In genomic region chr2:25742501-25742900, GRCh38 we compare ENCODE assay signal across 26 cellular contexts.
DNase-seq lines count a peak whose midpoint lies in the region; ATAC-seq, FAIRE-seq and TF ChIP-seq lines count a peak whose summit lies in the region.
"Had no signal": no experiment of that assay in that cellular context is flagged by ENCODE, and none has a peak within 500 bp of the region (broad histone marks: within the 10 kb centered on the region; RNA-seq: fewer than 3 reads in every experiment).

No MANE protein-coding gene starts in this region.

- H4K20me1 ChIP-seq in PC-3 (ENCODE audit: low read length), result no peaks in the 10 kb centered on the region
- H4K20me1 ChIP-seq in H1 (replicated peaks in 1 of 2; ENCODE audit: control insufficient read depth in 1 of 2, insufficient read depth in 2 of 2, low read length in 2 of 2), result peaks cover 0 to 4% of the 10 kb centered on the region in 2 experiments

- DNase-seq in activated naive CD8-positive, alpha-beta T cell treated with anti-CD3 and anti-CD28 coated beads, Interleukin-2, amount 10 ng/mL, durations not matched to agents 7 days and 5 days, result no peak
- DNase-seq in activated naive CD8-positive, alpha-beta T cell treated with anti-CD3 and anti-CD28 coated beads, Interleukin-2, amount 50 U/mL, for 24 hours, result no peak
- DNase-seq in PC-3, result no peak
- DNase-seq in H1 (ENCODE audit: low read depth in 1 of 2, low spot score in 2 of 2), result no peak
- DNase-seq in HK-2 (ENCODE audit: unreplicated experiment), result no peak
- DNase-seq in ovary, result no peak
- DNase-seq in DMS53 treated with DMSO at 0.1 percent for 48 hours (lab: John Stamatoyannopoulos, UW; ENCODE audit: unreplicated experiment), result no peak
- DNase-seq: activated CD4-positive, alpha-beta T cell treated with anti-CD3 and anti-CD28 coated beads, Interleukin-2, amount 50 U/mL, for 1 hour; activated CD8-positive, alpha-beta memory T cell treated with anti-CD3 and anti-CD28 coated beads, Interleukin-2, amount 50 U/mL, for 4 hours; IMR-90; left colon; NCI-H1048; NCI-H1694 treated with DMSO at 0.1 percent for 48 hours; Right ventricle myocardium superior; stomach; T1000; thyroid gland; WERI-Rb-1 had no signal

- no peak for TF ChIP-seq RAD21 in H1 (IDR thresholded peaks at IDR 0.05 in 1 of 2, conservative IDR thresholded peaks at IDR 0.05 in 1 of 2; ENCODE audit: low read depth in 2 of 2, low read length in 2 of 2)

- no peak for TF ChIP-seq CTCF in PC-3 (conservative IDR thresholded peaks at IDR 0.05; ENCODE audit: low read depth, low read length)
- TF ChIP-seq CTCF in H1 (IDR thresholded peaks at IDR 0.05; ENCODE audit: control extremely low read depth in 1 of 3, insufficient read depth in 1 of 3, low read depth in 1 of 3, low read length in 3 of 3), result no peak
- TF ChIP-seq CTCF in ovary (IDR thresholded peaks at IDR 0.05), result no peak

- H3K79me2 ChIP-seq in PC-3 (ENCODE audit: low read length), result no peaks in the 10 kb centered on the region
- no peaks in the 10 kb centered on the region for H3K79me2 ChIP-seq in H1 (ENCODE audit: control insufficient read depth in 1 of 2, insufficient read depth in 2 of 2, low read length in 2 of 2)

- no peak overlapping the region for H2BK12ac ChIP-seq in H1 (ENCODE audit: low read depth, low read length)

- H3K4me1 ChIP-seq in PC-3 (ENCODE audit: insufficient read depth, low read length) (no peaks in the 10 kb centered on the region), H1 (replicated peaks in 1 of 4; ENCODE audit: control insufficient read depth in 3 of 4, insufficient read depth in 4 of 4, low read length in 3 of 4) (peaks cover 0 to 14% (median 7%) of the 10 kb centered on the region in 4 experiments; a peak in 5 of 7 replicates), ovary (ENCODE audit: insufficient read depth) (peaks cover 7% of the 10 kb centered on the region)
- H3K4me1 ChIP-seq: gastroesophageal sphincter, thyroid gland had no signal

- H3K9me3 ChIP-seq in PC-3 (ENCODE audit: low read length) (no peaks in the 10 kb centered on the region), H1 (ENCODE audit: insufficient read depth in 2 of 2, low read depth in 1 of 2, low read length in 1 of 2) (no peaks in the 10 kb centered on the region), ovary (no peaks in the 10 kb centered on the region)
- H3K9me3 ChIP-seq: gastroesophageal sphincter, stomach, thyroid gland had no signal

- no peaks in the 10 kb centered on the region for H3K27me3 Mint-ChIP-seq in activated naive CD8-positive, alpha-beta T cell treated with anti-CD3 and anti-CD28 coated beads, Interleukin-2, amount 10 ng/mL, durations not matched to agents 7 days and 5 days
- H3K27me3 Mint-ChIP-seq in activated naive CD8-positive, alpha-beta T cell treated with anti-CD3 and anti-CD28 coated beads, Interleukin-2, amount 50 U/mL, for 24 hours, result no peaks in the 10 kb centered on the region
- H3K27me3 Mint-ChIP-seq: activated naive CD4-positive, alpha-beta T cell treated with anti-CD3 and anti-CD28 coated beads, Interleukin-2, amount 50 U/mL, for 24 hours; activated T-helper 17 cell treated with anti-CD3 and anti-CD28 coated beads, Interleukin-2, amount 50 U/mL, for 72 hours had no signal

- no peaks in the 10 kb centered on the region for H3K79me1 ChIP-seq in H1 (ENCODE audit: low read depth, low read length)

- H3K14ac ChIP-seq in H1 (ENCODE audit: insufficient read length), result no peak overlapping the region

- H2BK15ac ChIP-seq in H1 (ENCODE audit: low read length), result no peak overlapping the region

- intact Hi-C loops in PC-3 (cut with micrococcal nuclease) (no loop called here), ovary (cut with DNase I) (no loop called here)

- ATAC-seq in activated naive CD8-positive, alpha-beta T cell treated with anti-CD3 and anti-CD28 coated beads, Interleukin-2, amount 10 ng/mL, durations not matched to agents 7 days and 5 days (ENCODE audit: low read depth), result no peak
- no peak for ATAC-seq in activated naive CD8-positive, alpha-beta T cell treated with anti-CD3 and anti-CD28 coated beads, Interleukin-2, amount 50 U/mL, for 24 hours
- no peak for ATAC-seq in PC-3
- no peak for ATAC-seq in GM19328 (IDR thresholded peaks at IDR 0.05; ENCODE audit: unreplicated experiment)
- ATAC-seq: activated T-helper 17 cell treated with anti-CD3 and anti-CD28 coated beads, Interleukin-2, amount 50 U/mL, for 72 hours; gastroesophageal sphincter; left colon had no signal

- H3K27ac Mint-ChIP-seq in activated naive CD8-positive, alpha-beta T cell treated with anti-CD3 and anti-CD28 coated beads, Interleukin-2, amount 10 ng/mL, durations not matched to agents 7 days and 5 days, result peak overlapping the region; percentile 30
- no peak overlapping the region for H3K27ac Mint-ChIP-seq in activated naive CD8-positive, alpha-beta T cell treated with anti-CD3 and anti-CD28 coated beads, Interleukin-2, amount 50 U/mL, for 24 hours

- H4K5ac ChIP-seq in H1 (ENCODE audit: insufficient read length, low read depth, low read length), result no peak overlapping the region

- no peaks in the 10 kb centered on the region; the same call in 1 of the 2 replicates for H3K23me2 ChIP-seq in H1 (ENCODE audit: low read depth, low read length)

- H3K4me1 Mint-ChIP-seq in activated naive CD8-positive, alpha-beta T cell treated with anti-CD3 and anti-CD28 coated beads, Interleukin-2, amount 10 ng/mL, durations not matched to agents 7 days and 5 days, result peaks cover 18% of the 10 kb centered on the region
- H3K4me1 Mint-ChIP-seq in activated naive CD8-positive, alpha-beta T cell treated with anti-CD3 and anti-CD28 coated beads, Interleukin-2, amount 50 U/mL, for 24 hours, result peaks cover 11% of the 10 kb centered on the region

- no peak overlapping the region for H3K9ac ChIP-seq in PC-3 (ENCODE audit: low read length)
- H3K9ac ChIP-seq in H1 (replicated peaks in 1 of 4; ENCODE audit: extremely low read depth in 1 of 4, low read depth in 3 of 4, low read length in 3 of 4), result no peak overlapping the region

- H4K91ac ChIP-seq in H1 (replicated peaks; ENCODE audit: insufficient read length, low read length), result no peak overlapping the region

- H2BK120ac ChIP-seq in H1 (replicated peaks; ENCODE audit: low read depth, low read length), result no peak overlapping the region

- TF ChIP-seq POLR2A in H1 (IDR thresholded peaks at IDR 0.05; ENCODE audit: control extremely low read depth in 1 of 2, low read depth in 2 of 2, low read length in 2 of 2) (no peak), ovary (IDR thresholded peaks at IDR 0.05) (no peak)

- H3K36me3 ChIP-seq in PC-3 (ENCODE audit: low read depth, low read length) (peaks cover 20% of the 10 kb centered on the region), H1 (ENCODE audit: control insufficient read depth in 2 of 4, insufficient read depth in 4 of 4, low read length in 3 of 4) (peaks cover 6 to 21% (median 11%) of the 10 kb centered on the region in 4 experiments; a peak in 6 of 8 replicates), ovary (no peaks in the 10 kb centered on the region)

- TF ChIP-seq EP300 in H1 (IDR thresholded peaks at IDR 0.05; ENCODE audit: borderline replicate concordance in 1 of 2, low read depth in 2 of 2, low read length in 2 of 2) (no peak), ovary (IDR thresholded peaks at IDR 0.05) (no peak)

- H2AK5ac ChIP-seq in H1 (ENCODE audit: low read depth, low read length), result no peak overlapping the region

- H3K4me3 ChIP-seq in PC-3 (ENCODE audit: low read length) (no peak overlapping the region), H1 (ENCODE audit: extremely low read depth in 1 of 4, insufficient read depth in 2 of 4, low read depth in 3 of 4, low read length in 4 of 4) (no peak overlapping the region), ovary (no peak overlapping the region)
- H3K4me3 ChIP-seq: coronary artery, gastroesophageal sphincter, stomach, thyroid gland had no signal

- H3K18ac ChIP-seq in H1 (ENCODE audit: extremely low read depth, low read length), result no peak overlapping the region

- H3K9me3 Mint-ChIP-seq in activated naive CD8-positive, alpha-beta T cell treated with anti-CD3 and anti-CD28 coated beads, Interleukin-2, amount 10 ng/mL, durations not matched to agents 7 days and 5 days, result no peaks in the 10 kb centered on the region
- no peaks in the 10 kb centered on the region for H3K9me3 Mint-ChIP-seq in activated naive CD8-positive, alpha-beta T cell treated with anti-CD3 and anti-CD28 coated beads, Interleukin-2, amount 50 U/mL, for 24 hours
- H3K9me3 Mint-ChIP-seq: activated naive CD4-positive, alpha-beta T cell treated with anti-CD3 and anti-CD28 coated beads, Interleukin-2, amount 50 U/mL, for 24 hours; activated T-helper 17 cell treated with anti-CD3 and anti-CD28 coated beads, Interleukin-2, amount 50 U/mL, for 72 hours; immature natural killer cell had no signal

- H2BK20ac ChIP-seq in H1 (ENCODE audit: low read length), result no peak overlapping the region

- H3K27me3 ChIP-seq in PC-3 (ENCODE audit: low read length) (no peaks in the 10 kb centered on the region), H1 (replicated peaks in 1 of 4; ENCODE audit: control insufficient read depth in 3 of 4, extremely low read depth in 1 of 4, insufficient read depth in 3 of 4, low read length in 3 of 4) (no peaks in the 10 kb centered on the region), ovary (no peaks in the 10 kb centered on the region)
- H3K27me3 ChIP-seq: gastroesophageal sphincter, stomach, thyroid gland had no signal

- H3K4me3 Mint-ChIP-seq in activated naive CD8-positive, alpha-beta T cell treated with anti-CD3 and anti-CD28 coated beads, Interleukin-2, amount 10 ng/mL, durations not matched to agents 7 days and 5 days, result no peak overlapping the region
- no peak overlapping the region for H3K4me3 Mint-ChIP-seq in activated naive CD8-positive, alpha-beta T cell treated with anti-CD3 and anti-CD28 coated beads, Interleukin-2, amount 50 U/mL, for 24 hours
- H3K4me3 Mint-ChIP-seq: activated T-helper 17 cell treated with anti-CD3 and anti-CD28 coated beads, Interleukin-2, amount 50 U/mL, for 72 hours had no signal

- no peaks in the 10 kb centered on the region for H3K9me2 ChIP-seq in PC-3 (replicated peaks; ENCODE audit: low read length)

- no peak overlapping the region for H3K23ac ChIP-seq in H1 (ENCODE audit: insufficient read length)

- POLR2A ChIA-PET in activated naive CD8-positive, alpha-beta T cell treated with anti-CD3 and anti-CD28 coated beads, Interleukin-2, amount 10 ng/mL, durations not matched to agents 7 days and 5 days (lab: Charles Lee), result interaction anchor here (0.9 kb wide), 1 partner anchor 470 kb away, joined by 4 read pairs; no protein-coding TSS in a partner anchor
- POLR2A ChIA-PET in PC-3 (lab: Charles Lee; ENCODE audit: unreplicated experiment) (no interaction called here), H1 (lab: Charles Lee; ENCODE audit: partially characterized antibody) (interaction anchor here (0.6 kb wide), 1 partner anchor 367 kb away, joined by 4 read pairs; no protein-coding TSS in a partner anchor)

- H3K4me2 ChIP-seq in PC-3 (ENCODE audit: low read length) (no peak overlapping the region), H1 (ENCODE audit: insufficient read depth in 1 of 2, low read depth in 2 of 2, low read length in 2 of 2) (no peak overlapping the region)

- H3K27ac ChIP-seq in PC-3 (ENCODE audit: low read length) (no peak overlapping the region), H1 (ENCODE audit: low read depth, low read length) (0 out of 2 replicates have a peak overlapping the region, but pooled peaks have one; percentile 9), ovary (no peak overlapping the region)
- H3K27ac ChIP-seq: coronary artery, gastroesophageal sphincter, stomach, thyroid gland, WERI-Rb-1 had no signal

- H3F3A ChIP-seq in PC-3 (ENCODE audit: low read length, unreplicated experiment), result no peaks in the 10 kb centered on the region

- BruUV-seq in PC-3 (replicated peaks; lab: Mats Ljungman, UMichigan), result TSS peak; percentile 3

- peaks cover 37% of the 10 kb centered on the region for H3K36me3 Mint-ChIP-seq in activated naive CD8-positive, alpha-beta T cell treated with anti-CD3 and anti-CD28 coated beads, Interleukin-2, amount 10 ng/mL, durations not matched to agents 7 days and 5 days
- peaks cover 38% of the 10 kb centered on the region for H3K36me3 Mint-ChIP-seq in activated naive CD8-positive, alpha-beta T cell treated with anti-CD3 and anti-CD28 coated beads, Interleukin-2, amount 50 U/mL, for 24 hours (ENCODE audit: low read depth)

- no peak overlapping the region for H2BK5ac ChIP-seq in H1 (ENCODE audit: low read depth, low read length)

- CTCF ChIA-PET in PC-3 (lab: Charles Lee), result no interaction called here
- CTCF ChIA-PET in H1 (lab: Charles Lee; ENCODE audit: partially characterized antibody), result no interaction called here

- no peak overlapping the region for H3K4ac ChIP-seq in H1 (replicated peaks; ENCODE audit: insufficient read length, low read depth, low read length)

- no peak overlapping the region for H3K56ac ChIP-seq in H1 (replicated peaks; ENCODE audit: insufficient read length, low read depth, low read length)

- WGBS in H1 (ENCODE audit: extremely low coverage in 1 of 2, insufficient coverage in 1 of 2, insufficient read length in 1 of 2, insufficient replicate concordance in 2 of 2, low coverage in 1 of 2, low lambda C conversion rate in 2 of 2, missing lambda C conversion rate in 1 of 2), 2 experiments, result 85% methylated on average over 1 of the region's 1 CpG; no CpG with 5 or more reads in 1 of the 2 experiments
- 83 to 92% (median 85%) methylated on average over 1 of the region's 1 CpG for whole genome bisulfite sequencing in ovary, 3 donors

- FAIRE-seq in H1 (lab: Jason Lieb, UNC), result no peak
- FAIRE-seq: A204.1, D721Med had no signal

- H4K8ac ChIP-seq in H1 (ENCODE audit: extremely low read depth, insufficient read depth, low read length), result no peak overlapping the region

- H2AFZ ChIP-seq in PC-3 (ENCODE audit: low read length) (no peak overlapping the region), H1 (ENCODE audit: low read length) (no peak overlapping the region)
